1 cellular context compared by ENCODE assay signal in genomic region chr3:52056968-52057805, GRCh38.
TF ChIP-seq lines count a peak whose summit lies in the region.

No MANE protein-coding gene starts in this region.

TF ChIP-seq in H1, 55 proteins besides CTCF, POLR2A, EP300 and RAD21 (continued from another document):
- TF ChIP-seq USF2 (IDR thresholded peaks at IDR 0.05; ENCODE audit: low read length) = peak; percentile 88
- no peak for TF ChIP-seq SIX5 (IDR thresholded peaks at IDR 0.05; ENCODE audit: low read depth, low read length)
- peak; percentile 59 for TF ChIP-seq MAX (IDR thresholded peaks at IDR 0.05)
- TF ChIP-seq CREB1 (IDR thresholded peaks at IDR 0.05) = peak; percentile 62
- TF ChIP-seq POLR2AphosphoS5 (IDR thresholded peaks at IDR 0.05; ENCODE audit: low read depth, low read length) = peak; percentile 64
- peak; percentile 65; the same call in 1 of the 2 replicates for TF ChIP-seq KDM1A (IDR thresholded peaks at IDR 0.05; ENCODE audit: borderline replicate concordance, low read length)
- TF ChIP-seq SIN3A (conservative IDR thresholded peaks at IDR 0.05 in 1 of 2, IDR thresholded peaks at IDR 0.05 in 1 of 2; ENCODE audit: low read depth in 1 of 2, low read length in 2 of 2) = peak in 1 of 2 experiments; percentile 76; a peak in 1 of 4 replicates
